ENCODE assay signal across 34 cellular contexts in the genomic region with DNA sequence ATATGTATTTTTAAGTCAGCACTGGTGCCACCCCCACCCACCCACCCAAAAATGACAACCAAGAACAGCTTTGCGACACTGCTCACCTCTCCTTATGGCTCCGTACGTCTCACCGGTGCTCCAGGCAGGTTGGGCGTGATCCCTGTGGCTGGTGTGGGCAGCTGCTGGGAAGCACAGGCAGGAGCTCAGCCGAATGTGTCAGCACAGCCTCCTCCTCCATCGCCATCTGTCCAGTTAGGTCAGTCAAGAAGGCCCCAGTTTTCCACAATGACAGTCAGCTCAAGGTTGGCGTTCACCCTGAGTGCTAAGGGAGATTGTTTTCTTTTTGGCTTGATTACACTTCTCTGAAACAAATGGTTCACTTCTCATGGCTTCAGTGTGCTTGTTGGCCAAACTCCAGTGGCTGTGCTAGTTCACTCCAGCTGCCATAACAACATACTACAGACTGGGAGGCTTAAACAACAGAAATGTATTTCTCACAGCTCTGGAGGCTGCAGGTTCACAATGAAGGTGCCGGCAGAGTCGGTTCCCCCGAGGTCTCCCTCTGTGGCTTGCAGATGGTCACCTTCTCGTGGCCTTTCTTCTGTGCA. TPM values are rescaled to one million over a fixed set of nuclear protein-coding genes. Genes with fewer than 3 reads are reported as not detected.
"Had no signal": no experiment of that assay in that cellular context is flagged by ENCODE, and none has a peak within 500 bp of the region (broad histone marks: within the 10 kb centered on the region; RNA-seq: fewer than 3 reads in every experiment).

No MANE protein-coding gene starts in this region.

- H3K4me3 ChIP-seq: gastrocnemius medialis, hepatocyte, neural progenitor cell, prostate gland, sigmoid colon, smooth muscle cell, suprapubic skin, tibial nerve had no signal

- H3K27ac Mint-ChIP-seq: activated CD4-positive, alpha-beta memory T cell treated with anti-CD3 and anti-CD28 coated beads, Interleukin-2, amount 10 ng/mL, durations not matched to agents 7 days and 5 days; activated CD4-positive, alpha-beta T cell treated with anti-CD3 and anti-CD28 coated beads, Interleukin-2, amount 10 ng/mL, durations not matched to agents 7 days and 5 days; activated naive CD4-positive, alpha-beta T cell treated with anti-CD3 and anti-CD28 coated beads, Interleukin-2, amount 10 ng/mL, durations not matched to agents 7 days and 5 days; activated naive CD8-positive, alpha-beta T cell treated with anti-CD3 and anti-CD28 coated beads, Interleukin-2, amount 10 ng/mL, durations not matched to agents 7 days and 5 days; activated T-cell treated with anti-CD3 and anti-CD28 coated beads, Interleukin-2, amount 50 U/mL, for 24 hours; effector memory CD8-positive, alpha-beta T cell; naive thymus-derived CD4-positive, alpha-beta T cell; neural progenitor cell; stimulated activated naive B cell treated with anti-CD40 and anti-IgM and Interleukin-4, amounts not matched to agents 10 μg/mL and 1 μg/mL and 100 μg/mL, for 72 hours; T-helper 17 cell had no signal

- H3K4me1 Mint-ChIP-seq: activated CD4-positive, alpha-beta memory T cell treated with anti-CD3 and anti-CD28 coated beads, Interleukin-2, amount 10 ng/mL, durations not matched to agents 7 days and 5 days; activated CD4-positive, alpha-beta T cell treated with anti-CD3 and anti-CD28 coated beads, Interleukin-2, amount 10 ng/mL, durations not matched to agents 7 days and 5 days; activated naive CD4-positive, alpha-beta T cell treated with anti-CD3 and anti-CD28 coated beads, Interleukin-2, amount 10 ng/mL, durations not matched to agents 7 days and 5 days; activated naive CD8-positive, alpha-beta T cell treated with anti-CD3 and anti-CD28 coated beads, Interleukin-2, amount 10 ng/mL, durations not matched to agents 7 days and 5 days; neural progenitor cell; stimulated activated naive B cell treated with anti-CD40 and anti-IgM and Interleukin-4, amounts not matched to agents 10 μg/mL and 1 μg/mL and 100 μg/mL, for 72 hours; T-helper 17 cell had no signal

- DNase-seq: activated CD4-positive, alpha-beta memory T cell treated with anti-CD3 and anti-CD28 coated beads, Interleukin-2, amount 10 ng/mL, durations not matched to agents 7 days and 5 days; activated CD4-positive, alpha-beta T cell treated with anti-CD3 and anti-CD28 coated beads, Interleukin-2, amount 10 ng/mL, durations not matched to agents 7 days and 5 days; activated CD4-positive, CD25-positive, alpha-beta regulatory T cell treated with anti-CD3 and anti-CD28 coated beads, Interleukin-2, amount 50 U/mL, for 72 hours; activated CD8-positive, alpha-beta memory T cell treated with anti-CD3 and anti-CD28 coated beads, Interleukin-2, amount 50 U/mL, for 48 hours; activated gamma-delta T cell; activated naive CD4-positive, alpha-beta T cell treated with anti-CD3 and anti-CD28 coated beads, Interleukin-2, amount 10 ng/mL, durations not matched to agents 7 days and 5 days; activated naive CD8-positive, alpha-beta T cell treated with anti-CD3 and anti-CD28 coated beads, Interleukin-2, amount 10 ng/mL, durations not matched to agents 7 days and 5 days; activated T-cell treated with anti-CD3 and anti-CD28 coated beads, Interleukin-2, amount 50 U/mL, for 24 hours; cortex of kidney; effector memory CD8-positive, alpha-beta T cell; erythroblast; gastrocnemius medialis; glutamatergic neuron; left colon; midbrain; naive thymus-derived CD4-positive, alpha-beta T cell; occipital lobe; retina; sigmoid colon; stimulated activated CD4-positive, alpha-beta T cell treated with anti-CD3 and anti-CD28 coated beads, Interleukin-15, amount 100 ng/mL, for 24 hours; stimulated activated CD4-positive, alpha-beta T cell treated with anti-CD3 and anti-CD28 coated beads, Interleukin-2, amount 100 ng/mL, for 24 hours; stimulated activated naive B cell treated with anti-CD40 and anti-IgM and Interleukin-4, amounts not matched to agents 10 μg/mL and 1 μg/mL and 100 μg/mL, for 72 hours; T-helper 17 cell; T1000 had no signal

- H3K4me3 Mint-ChIP-seq: activated CD4-positive, alpha-beta memory T cell treated with anti-CD3 and anti-CD28 coated beads, Interleukin-2, amount 10 ng/mL, durations not matched to agents 7 days and 5 days; activated CD4-positive, alpha-beta T cell treated with anti-CD3 and anti-CD28 coated beads, Interleukin-2, amount 10 ng/mL, durations not matched to agents 7 days and 5 days; activated naive CD4-positive, alpha-beta T cell treated with anti-CD3 and anti-CD28 coated beads, Interleukin-2, amount 10 ng/mL, durations not matched to agents 7 days and 5 days; activated naive CD8-positive, alpha-beta T cell treated with anti-CD3 and anti-CD28 coated beads, Interleukin-2, amount 10 ng/mL, durations not matched to agents 7 days and 5 days; activated T-cell treated with anti-CD3 and anti-CD28 coated beads, Interleukin-2, amount 50 U/mL, for 24 hours; effector memory CD8-positive, alpha-beta T cell; naive thymus-derived CD4-positive, alpha-beta T cell; neural progenitor cell; stimulated activated naive B cell treated with anti-CD40 and anti-IgM and Interleukin-4, amounts not matched to agents 10 μg/mL and 1 μg/mL and 100 μg/mL, for 72 hours; T-helper 17 cell had no signal

- H3K27ac ChIP-seq: gastrocnemius medialis, hepatocyte, neural progenitor cell, prostate gland, sigmoid colon, suprapubic skin, tibial nerve had no signal

- H3K9me3 ChIP-seq: gastrocnemius medialis, prostate gland, sigmoid colon, suprapubic skin, tibial nerve had no signal

- H3K36me3 ChIP-seq: gastrocnemius medialis, neural progenitor cell, prostate gland, sigmoid colon, suprapubic skin, tibial nerve had no signal

- H3K9me3 Mint-ChIP-seq: activated CD4-positive, alpha-beta memory T cell treated with anti-CD3 and anti-CD28 coated beads, Interleukin-2, amount 10 ng/mL, durations not matched to agents 7 days and 5 days; activated CD4-positive, alpha-beta T cell treated with anti-CD3 and anti-CD28 coated beads, Interleukin-2, amount 10 ng/mL, durations not matched to agents 7 days and 5 days; activated naive CD4-positive, alpha-beta T cell treated with anti-CD3 and anti-CD28 coated beads, Interleukin-2, amount 10 ng/mL, durations not matched to agents 7 days and 5 days; activated naive CD8-positive, alpha-beta T cell treated with anti-CD3 and anti-CD28 coated beads, Interleukin-2, amount 10 ng/mL, durations not matched to agents 7 days and 5 days; effector memory CD8-positive, alpha-beta T cell; neural progenitor cell had no signal

- H3K27me3 ChIP-seq: hepatocyte, neural progenitor cell, sigmoid colon, suprapubic skin, tibial nerve had no signal

- H3K36me3 Mint-ChIP-seq: activated naive CD4-positive, alpha-beta T cell treated with anti-CD3 and anti-CD28 coated beads, Interleukin-2, amount 10 ng/mL, durations not matched to agents 7 days and 5 days; activated naive CD8-positive, alpha-beta T cell treated with anti-CD3 and anti-CD28 coated beads, Interleukin-2, amount 10 ng/mL, durations not matched to agents 7 days and 5 days; neural progenitor cell; stimulated activated naive B cell treated with anti-CD40 and anti-IgM and Interleukin-4, amounts not matched to agents 10 μg/mL and 1 μg/mL and 100 μg/mL, for 72 hours had no signal

- H3K4me1 ChIP-seq: gastrocnemius medialis, neural progenitor cell, prostate gland, sigmoid colon, suprapubic skin, tibial nerve had no signal

- ATAC-seq: effector memory CD8-positive, alpha-beta T cell; gastrocnemius medialis; left colon; naive thymus-derived CD4-positive, alpha-beta T cell; stimulated activated naive B cell treated with anti-CD40 and anti-IgM and Interleukin-4, amounts not matched to agents 10 μg/mL and 1 μg/mL and 100 μg/mL, for 72 hours; T-helper 17 cell had no signal

RNA-seq across cellular contexts. Expression of a gene that starts 30.2 kb away (rescaled TPM):
- total RNA-seq: activated CD4-positive, alpha-beta memory T cell treated with anti-CD3 and anti-CD28 coated beads, Interleukin-2, amount 10 ng/mL, durations not matched to agents 7 days and 5 days; activated CD4-positive, alpha-beta T cell treated with anti-CD3 and anti-CD28 coated beads, Interleukin-2, amount 10 ng/mL, durations not matched to agents 7 days and 5 days; activated naive CD8-positive, alpha-beta T cell treated with anti-CD3 and anti-CD28 coated beads, Interleukin-2, amount 10 ng/mL, durations not matched to agents 7 days and 5 days; astrocyte; chondrocyte; gastrocnemius medialis; lower leg skin; naive thymus-derived CD4-positive, alpha-beta T cell; smooth muscle cell; suprapubic skin; T-helper 17 cell; tibial nerve had no signal

RNA-seq across cellular contexts. Expression of a gene that starts 56.7 kb away (rescaled TPM):
- total RNA-seq: activated CD4-positive, alpha-beta memory T cell treated with anti-CD3 and anti-CD28 coated beads, Interleukin-2, amount 10 ng/mL, durations not matched to agents 7 days and 5 days; activated CD4-positive, alpha-beta T cell treated with anti-CD3 and anti-CD28 coated beads, Interleukin-2, amount 10 ng/mL, durations not matched to agents 7 days and 5 days; activated naive CD8-positive, alpha-beta T cell treated with anti-CD3 and anti-CD28 coated beads, Interleukin-2, amount 10 ng/mL, durations not matched to agents 7 days and 5 days; astrocyte; chondrocyte; gastrocnemius medialis; hepatocyte; left colon; lower leg skin; naive thymus-derived CD4-positive, alpha-beta T cell; prostate gland; sigmoid colon; smooth muscle cell; suprapubic skin; T-helper 17 cell; tibial nerve; urinary bladder had no signal
